ENCODE assay signal across 12 cellular contexts in genomic region chr15:28672122-28672521, GRCh38. TPM values are rescaled to one million over a fixed set of nuclear protein-coding genes. Genes with fewer than 3 reads are reported as not detected.
DNase-seq lines count a peak whose midpoint lies in the region; ATAC-seq and TF ChIP-seq lines count a peak whose summit lies in the region.
"Not testable (repeated sequence)": the region's sequence is repeated elsewhere in the genome, so short reads cannot be mapped to it uniquely, and the experiment has no call there.
"Had no signal": no experiment of that assay in that cellular context is flagged by ENCODE, and none has a peak within 500 bp of the region (broad histone marks: within the 10 kb centered on the region; RNA-seq: fewer than 3 reads in every experiment).

No MANE protein-coding gene starts in this region.

- POLR2A ChIA-PET in PC-3 (lab: Charles Lee; ENCODE audit: unreplicated experiment); activated CD4-positive, alpha-beta T cell treated with anti-CD3 and anti-CD28 coated beads for 36 hours (lab: Charles Lee): not testable (repeated sequence)

- not testable (repeated sequence) for H4K20me1 ChIP-seq in PC-3 (ENCODE audit: low read length)

- not testable (repeated sequence) for H3K27me3 ChIP-seq in PC-3 (ENCODE audit: low read length)

- not testable (repeated sequence) for H3K36me3 ChIP-seq in PC-3 (ENCODE audit: low read depth, low read length)

- not testable (repeated sequence) for H3K27ac ChIP-seq in PC-3 (ENCODE audit: low read length)

- H2AFZ ChIP-seq in PC-3 (ENCODE audit: low read length), result not testable (repeated sequence)

- not testable (repeated sequence) for H3K9me2 ChIP-seq in PC-3 (replicated peaks; ENCODE audit: low read length)

- ATAC-seq in PC-3, result peak; percentile 46; the same call in 1 of the 2 replicates
- peak; percentile 63 for ATAC-seq in activated CD4-positive, alpha-beta T cell treated with anti-CD3 and anti-CD28 coated beads for 36 hours
- peak; percentile 41 to 57 for ATAC-seq in activated T-cell treated with anti-CD3 and anti-CD28 coated beads, Interleukin-2, amount 50 U/mL, for 4 hours
- ATAC-seq in activated T-helper 17 cell treated with anti-CD3 and anti-CD28 coated beads, Interleukin-2, amount 50 U/mL, for 72 hours (replicated peaks), result peak; percentile 67
- ATAC-seq in activated naive CD8-positive, alpha-beta T cell treated with anti-CD3 and anti-CD28 coated beads, Interleukin-2, amount 50 U/mL, for 24 hours, result peak; percentile 88
- ATAC-seq in natural killer cell treated with Interleukin-12 subunit alpha and Interleukin-12 subunit beta and Interleukin-15 and Interleukin-18, amount 100 ng/mL, for 72 hours, result peak; percentile 61 to 71
- peak; percentile 89 for ATAC-seq in stimulated activated effector memory CD8-positive, alpha-beta T cell treated with anti-CD3 and anti-CD28 coated beads, Interleukin-12 subunit alpha, Interleukin-12 subunit beta, amount 100 ng/mL, for 72 hours
- ATAC-seq in stimulated activated naive CD8-positive, alpha-beta T cell treated with anti-CD3 and anti-CD28 coated beads, Interleukin-15, amount 100 ng/mL, for 72 hours, result peak; percentile 77

- not testable (repeated sequence) for H3K4me3 Mint-ChIP-seq in activated CD4-positive, alpha-beta T cell treated with anti-CD3 and anti-CD28 coated beads for 36 hours; activated T-cell treated with anti-CD3 and anti-CD28 coated beads, Interleukin-2, amount 50 U/mL, for 4 hours; activated T-helper 17 cell treated with anti-CD3 and anti-CD28 coated beads, Interleukin-2, amount 50 U/mL, for 72 hours; activated naive CD8-positive, alpha-beta T cell treated with anti-CD3 and anti-CD28 coated beads, Interleukin-2, amount 50 U/mL, for 24 hours; natural killer cell treated with Interleukin-12 subunit alpha and Interleukin-12 subunit beta and Interleukin-15 and Interleukin-18, amount 100 ng/mL, for 72 hours; stimulated activated effector memory CD8-positive, alpha-beta T cell treated with anti-CD3 and anti-CD28 coated beads, Interleukin-12 subunit alpha, Interleukin-12 subunit beta, amount 100 ng/mL, for 72 hours; stimulated activated naive CD8-positive, alpha-beta T cell treated with anti-CD3 and anti-CD28 coated beads, Interleukin-15, amount 100 ng/mL, for 72 hours

- BruUV-seq in PC-3 (replicated peaks; lab: Mats Ljungman, UMichigan), result not testable (repeated sequence)

- not testable (repeated sequence) for H3K36me3 Mint-ChIP-seq in activated CD4-positive, alpha-beta T cell treated with anti-CD3 and anti-CD28 coated beads for 36 hours (ENCODE audit: low read depth); activated T-cell treated with anti-CD3 and anti-CD28 coated beads, Interleukin-2, amount 50 U/mL, for 4 hours (ENCODE audit: insufficient read depth); activated T-helper 17 cell treated with anti-CD3 and anti-CD28 coated beads, Interleukin-2, amount 50 U/mL, for 72 hours (ENCODE audit: low read depth); activated naive CD8-positive, alpha-beta T cell treated with anti-CD3 and anti-CD28 coated beads, Interleukin-2, amount 50 U/mL, for 24 hours (ENCODE audit: low read depth); natural killer cell treated with Interleukin-12 subunit alpha and Interleukin-12 subunit beta and Interleukin-15 and Interleukin-18, amount 100 ng/mL, for 72 hours; stimulated activated effector memory CD8-positive, alpha-beta T cell treated with anti-CD3 and anti-CD28 coated beads, Interleukin-12 subunit alpha, Interleukin-12 subunit beta, amount 100 ng/mL, for 72 hours

- H3K9me3 ChIP-seq in PC-3 (ENCODE audit: low read length), result not testable (repeated sequence)

- not testable (repeated sequence) for H3K79me2 ChIP-seq in PC-3 (ENCODE audit: low read length)

- intact Hi-C loops in PC-3 (cut with micrococcal nuclease); activated CD4-positive, alpha-beta T cell treated with anti-CD3 and anti-CD28 coated beads for 36 hours (cut with DNase I, micrococcal nuclease): not testable (repeated sequence)

- CTCF ChIA-PET in PC-3 (lab: Charles Lee); activated CD4-positive, alpha-beta T cell treated with anti-CD3 and anti-CD28 coated beads for 36 hours (lab: Charles Lee): not testable (repeated sequence)

- H3K4me1 Mint-ChIP-seq in activated CD4-positive, alpha-beta T cell treated with anti-CD3 and anti-CD28 coated beads for 36 hours; activated T-cell treated with anti-CD3 and anti-CD28 coated beads, Interleukin-2, amount 50 U/mL, for 4 hours (ENCODE audit: low read depth); activated T-helper 17 cell treated with anti-CD3 and anti-CD28 coated beads, Interleukin-2, amount 50 U/mL, for 72 hours; activated naive CD8-positive, alpha-beta T cell treated with anti-CD3 and anti-CD28 coated beads, Interleukin-2, amount 50 U/mL, for 24 hours; natural killer cell treated with Interleukin-12 subunit alpha and Interleukin-12 subunit beta and Interleukin-15 and Interleukin-18, amount 100 ng/mL, for 72 hours (ENCODE audit: low read depth in 2 of 2); stimulated activated effector memory CD8-positive, alpha-beta T cell treated with anti-CD3 and anti-CD28 coated beads, Interleukin-12 subunit alpha, Interleukin-12 subunit beta, amount 100 ng/mL, for 72 hours; stimulated activated naive CD8-positive, alpha-beta T cell treated with anti-CD3 and anti-CD28 coated beads, Interleukin-15, amount 100 ng/mL, for 72 hours: not testable (repeated sequence)

- not testable (repeated sequence) for H3K4me3 ChIP-seq in PC-3 (ENCODE audit: low read length)

- not testable (repeated sequence) for H3K27me3 Mint-ChIP-seq in activated CD4-positive, alpha-beta T cell treated with anti-CD3 and anti-CD28 coated beads for 36 hours; activated T-cell treated with anti-CD3 and anti-CD28 coated beads, Interleukin-2, amount 50 U/mL, for 4 hours (ENCODE audit: low read depth); activated T-helper 17 cell treated with anti-CD3 and anti-CD28 coated beads, Interleukin-2, amount 50 U/mL, for 72 hours; activated naive CD8-positive, alpha-beta T cell treated with anti-CD3 and anti-CD28 coated beads, Interleukin-2, amount 50 U/mL, for 24 hours; natural killer cell treated with Interleukin-12 subunit alpha and Interleukin-12 subunit beta and Interleukin-15 and Interleukin-18, amount 100 ng/mL, for 72 hours; stimulated activated naive CD8-positive, alpha-beta T cell treated with anti-CD3 and anti-CD28 coated beads, Interleukin-15, amount 100 ng/mL, for 72 hours

- not testable (repeated sequence) for H3K9ac ChIP-seq in PC-3 (ENCODE audit: low read length)

- DNase-seq in PC-3; activated CD4-positive, alpha-beta T cell treated with anti-CD3 and anti-CD28 coated beads for 36 hours; activated T-cell treated with anti-CD3 and anti-CD28 coated beads, Interleukin-2, amount 50 U/mL, for 4 hours; activated naive CD8-positive, alpha-beta T cell treated with anti-CD3 and anti-CD28 coated beads, Interleukin-2, amount 50 U/mL, for 24 hours; natural killer cell treated with Interleukin-12 subunit alpha and Interleukin-12 subunit beta and Interleukin-15 and Interleukin-18, amount 100 ng/mL, for 72 hours (ENCODE audit: low spot score); stimulated activated effector memory CD8-positive, alpha-beta T cell treated with anti-CD3 and anti-CD28 coated beads, Interleukin-12 subunit alpha, Interleukin-12 subunit beta, amount 100 ng/mL, for 72 hours (ENCODE audit: low spot score in 2 of 2); stimulated activated naive CD8-positive, alpha-beta T cell treated with anti-CD3 and anti-CD28 coated beads, Interleukin-15, amount 100 ng/mL, for 72 hours: not testable (repeated sequence)

- not testable (repeated sequence) for H3K4me2 ChIP-seq in PC-3 (ENCODE audit: low read length)

- H3K4me1 ChIP-seq in PC-3 (ENCODE audit: insufficient read depth, low read length), result not testable (repeated sequence)

- TF ChIP-seq CTCF in PC-3 (conservative IDR thresholded peaks at IDR 0.05; ENCODE audit: low read depth, low read length), result not testable (repeated sequence)

- not testable (repeated sequence) for H3F3A ChIP-seq in PC-3 (ENCODE audit: low read length, unreplicated experiment)

- not testable (repeated sequence) for H3K27ac Mint-ChIP-seq in activated CD4-positive, alpha-beta T cell treated with anti-CD3 and anti-CD28 coated beads for 36 hours; activated T-helper 17 cell treated with anti-CD3 and anti-CD28 coated beads, Interleukin-2, amount 50 U/mL, for 72 hours; activated naive CD8-positive, alpha-beta T cell treated with anti-CD3 and anti-CD28 coated beads, Interleukin-2, amount 50 U/mL, for 24 hours; natural killer cell treated with Interleukin-12 subunit alpha and Interleukin-12 subunit beta and Interleukin-15 and Interleukin-18, amount 100 ng/mL, for 72 hours; stimulated activated effector memory CD8-positive, alpha-beta T cell treated with anti-CD3 and anti-CD28 coated beads, Interleukin-12 subunit alpha, Interleukin-12 subunit beta, amount 100 ng/mL, for 72 hours; stimulated activated naive CD8-positive, alpha-beta T cell treated with anti-CD3 and anti-CD28 coated beads, Interleukin-15, amount 100 ng/mL, for 72 hours

- not testable (repeated sequence) for H3K9me3 Mint-ChIP-seq in activated CD4-positive, alpha-beta T cell treated with anti-CD3 and anti-CD28 coated beads for 36 hours (ENCODE audit: low read depth); activated T-cell treated with anti-CD3 and anti-CD28 coated beads, Interleukin-2, amount 50 U/mL, for 4 hours; activated T-helper 17 cell treated with anti-CD3 and anti-CD28 coated beads, Interleukin-2, amount 50 U/mL, for 72 hours; activated naive CD8-positive, alpha-beta T cell treated with anti-CD3 and anti-CD28 coated beads, Interleukin-2, amount 50 U/mL, for 24 hours; natural killer cell treated with Interleukin-12 subunit alpha and Interleukin-12 subunit beta and Interleukin-15 and Interleukin-18, amount 100 ng/mL, for 72 hours; stimulated activated effector memory CD8-positive, alpha-beta T cell treated with anti-CD3 and anti-CD28 coated beads, Interleukin-12 subunit alpha, Interleukin-12 subunit beta, amount 100 ng/mL, for 72 hours; stimulated activated naive CD8-positive, alpha-beta T cell treated with anti-CD3 and anti-CD28 coated beads, Interleukin-15, amount 100 ng/mL, for 72 hours

RNA-seq across cellular contexts. Expression of gene GOLGA8M, which starts 40.1 kb away (rescaled TPM):
- total RNA-seq in PC-3 (2014; rRNA removed), result 0.51 TPM in 1 of 2 replicates, not detected in the other
- total RNA-seq in activated CD4-positive, alpha-beta T cell treated with anti-CD3 and anti-CD28 coated beads for 36 hours, result under 1 TPM; 0.35 to 0.75 TPM
- total RNA-seq in activated T-cell treated with anti-CD3 and anti-CD28 coated beads, Interleukin-2, amount 50 U/mL, for 4 hours, result not detected
- under 1 TPM in 1 of 2 donors, not detected in 1; 0.53 TPM for total RNA-seq in activated T-helper 17 cell treated with anti-CD3 and anti-CD28 coated beads, Interleukin-2, amount 50 U/mL, for 72 hours
- total RNA-seq in natural killer cell treated with Interleukin-12 subunit alpha and Interleukin-12 subunit beta and Interleukin-15 and Interleukin-18, amount 100 ng/mL, for 72 hours, result 10 to 100 TPM; 21.3 to 33.1 TPM
- total RNA-seq: A673, Daoy, G401, GM12878 had no signal

Comparison
In these comparisons a context has a peak if more than half of its experiments do, and no peak if none do; other contexts are left out.
1. RNA of gene GOLGA8M, which starts 40.1 kb away (total RNA-seq): 21.3 to 33.1 TPM in natural killer cell treated with Interleukin-12 subunit alpha and Interleukin-12 subunit beta and Interleukin-15 and Interleukin-18, amount 100 ng/mL, for 72 hours; 0.35 to 0.75 TPM in activated CD4-positive, alpha-beta T cell treated with anti-CD3 and anti-CD28 coated beads for 36 hours, 0.53 TPM in activated T-helper 17 cell treated with anti-CD3 and anti-CD28 coated beads, Interleukin-2, amount 50 U/mL, for 72 hours, 0.51 TPM in PC-3 and not detected in activated T-cell treated with anti-CD3 and anti-CD28 coated beads, Interleukin-2, amount 50 U/mL, for 4 hours; every median in the first group is over 10 times any median in the second.
2. Peak in every context shown above with its lines, with median percentiles within 50 percentile points of each other: ATAC-seq.